8 cellular contexts compared by ENCODE assay signal in the genomic region with DNA sequence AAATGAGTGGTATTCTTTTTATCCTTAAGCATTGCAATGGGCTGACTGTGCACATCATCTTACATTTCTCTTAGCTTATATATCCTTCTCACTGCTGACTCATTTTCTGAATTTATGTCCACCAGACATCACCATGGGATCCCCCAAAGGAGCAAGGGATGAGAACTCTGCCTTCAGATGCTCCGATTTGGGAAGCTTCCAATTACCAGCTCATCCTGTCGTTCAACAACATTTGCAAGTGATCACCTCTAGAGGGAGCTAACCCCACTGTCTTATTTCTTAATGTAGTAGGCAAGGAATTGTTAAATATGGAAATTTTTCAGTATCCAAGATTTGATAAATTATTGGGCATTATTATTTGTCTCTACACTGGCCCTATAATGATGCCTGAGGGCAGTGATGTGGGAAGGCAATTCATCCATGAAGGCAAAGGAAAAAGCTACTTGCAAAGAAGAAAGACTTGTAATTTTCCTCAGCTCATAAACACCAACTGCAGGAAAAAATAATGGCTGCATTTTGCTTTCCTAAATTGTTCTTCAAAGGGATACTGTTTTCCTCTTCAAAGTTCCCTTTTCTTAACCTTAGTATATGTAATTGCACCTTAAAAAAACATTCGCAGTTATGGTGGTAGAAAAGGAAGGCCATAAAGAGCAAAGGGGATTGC.
DNase-seq lines count a peak whose midpoint lies in the region; ATAC-seq, FAIRE-seq and TF ChIP-seq lines count a peak whose summit lies in the region.

No MANE protein-coding gene starts in this region.

- H3K9me2 ChIP-seq in HCT116 (ENCODE audit: insufficient read depth), result no peaks in the 10 kb centered on the region
- no peaks in the 10 kb centered on the region for H3K9me2 ChIP-seq in SK-N-SH

- no peaks in the 10 kb centered on the region for H3K36me3 Mint-ChIP-seq in T-helper 2 cell treated with Interferon-gamma antibody and Interleukin-4, amounts not matched to agents 5 μg/mL and 100 μg/mL, for 36 hours (ENCODE audit: low read depth)
- no peaks in the 10 kb centered on the region for H3K36me3 Mint-ChIP-seq in CD4-positive, alpha-beta T cell (ENCODE audit: low read depth)

- no peak overlapping the region for H3K9ac ChIP-seq in DND-41 (ENCODE audit: low read depth, low read length)
- H3K9ac ChIP-seq in HCT116 (ENCODE audit: low read length), result no peak overlapping the region
- H3K9ac ChIP-seq in SK-N-SH, result no peak overlapping the region

- POLR2A ChIA-PET in HCT116 (lab: Charles Lee), result no interaction called here
- POLR2A ChIA-PET in SK-N-SH (lab: Yijun Ruan, JAX), result no interaction called here
- POLR2A ChIA-PET in CD4-positive, alpha-beta T cell (lab: Charles Lee), result no interaction called here

- H3K27ac ChIP-seq in DND-41 (ENCODE audit: low read length) (no peak overlapping the region), HCT116 (ENCODE audit: low read depth, low read length) (no peak overlapping the region), SK-N-SH (ENCODE audit: low read depth in 2 of 2, low read length in 1 of 2) (no peak overlapping the region)
- no peak overlapping the region for H3K27ac ChIP-seq in CD4-positive, alpha-beta T cell (ENCODE audit: low read depth, low read length)

- no peaks in the 10 kb centered on the region for H3K79me2 ChIP-seq in DND-41 (ENCODE audit: insufficient read depth, low read length)
- H3K79me2 ChIP-seq in HCT116 (ENCODE audit: insufficient read depth, low read length), result no peaks in the 10 kb centered on the region
- no peaks in the 10 kb centered on the region for H3K79me2 ChIP-seq in SK-N-SH (ENCODE audit: insufficient read depth)

- no peaks in the 10 kb centered on the region for H3K36me3 ChIP-seq in DND-41 (ENCODE audit: insufficient read depth, low read length)
- H3K36me3 ChIP-seq in HCT116 (ENCODE audit: control insufficient read depth in 1 of 2, insufficient read depth in 2 of 2, low read length in 2 of 2), result no peaks in the 10 kb centered on the region
- H3K36me3 ChIP-seq in SK-N-SH (replicated peaks in 1 of 2; ENCODE audit: control insufficient read depth in 1 of 2, insufficient read depth in 2 of 2, low read length in 1 of 2), result no peaks in the 10 kb centered on the region

- H3K27me3 Mint-ChIP-seq in T-helper 2 cell treated with Interferon-gamma antibody and Interleukin-4, amounts not matched to agents 5 μg/mL and 100 μg/mL, for 36 hours (ENCODE audit: low read depth), result no peaks in the 10 kb centered on the region
- peaks cover 5% of the 10 kb centered on the region for H3K27me3 Mint-ChIP-seq in CD4-positive, alpha-beta T cell

- no peak for TF ChIP-seq EP300 in SK-N-SH (IDR thresholded peaks at IDR 0.05; ENCODE audit: borderline replicate concordance in 1 of 2, low read depth in 1 of 2, low read length in 1 of 2)

- no peak for TF ChIP-seq POLR2A in HCT116 (IDR thresholded peaks at IDR 0.05; ENCODE audit: borderline replicate concordance, extremely low read depth, insufficient read depth, insufficient read length)

- no peaks in the 10 kb centered on the region for H3K9me3 ChIP-seq in DND-41 (ENCODE audit: insufficient read depth, low read length, severe bottlenecking)
- H3K9me3 ChIP-seq in HCT116 (ENCODE audit: control insufficient read depth in 1 of 2, insufficient read depth in 1 of 2, low read depth in 1 of 2, low read length in 2 of 2), result no peaks in the 10 kb centered on the region
- H3K9me3 ChIP-seq in SK-N-SH, result no peaks in the 10 kb centered on the region
- H3K9me3 ChIP-seq in CD4-positive, alpha-beta T cell (ENCODE audit: control insufficient read depth, low read length), result no peaks in the 10 kb centered on the region

- TF ChIP-seq CTCF in DND-41 (IDR thresholded peaks at IDR 0.05; ENCODE audit: borderline replicate concordance, extremely low read depth, low read length, poor library complexity, severe bottlenecking) (peak; percentile 59), HCT116 (IDR thresholded peaks at IDR 0.05 in 2 of 3, conservative IDR thresholded peaks at IDR 0.05 in 1 of 3; ENCODE audit: borderline replicate concordance in 1 of 3, insufficient read depth in 1 of 3, low read depth in 2 of 3, low read length in 2 of 3) (peak; percentile 18 to 76 (median 61); a peak in 4 of 6 replicates), SK-N-SH (IDR thresholded peaks at IDR 0.05) (peak; percentile 85)
- no peak for TF ChIP-seq CTCF in CD4-positive, alpha-beta T cell (IDR thresholded peaks at IDR 0.05)

- RAD21 ChIA-PET in HCT116 (lab: Charles Lee; ENCODE audit: low non-redundant PET in 1 of 2, low total read pairs in 2 of 2, uncharacterized antibody in 2 of 2, unreplicated experiment in 2 of 2), result no interaction called here

- H3K4me1 Mint-ChIP-seq in T-helper 2 cell treated with Interferon-gamma antibody and Interleukin-4, amounts not matched to agents 5 μg/mL and 100 μg/mL, for 36 hours (ENCODE audit: low read depth), result no peaks in the 10 kb centered on the region
- H3K4me1 Mint-ChIP-seq in CD4-positive, alpha-beta T cell (ENCODE audit: low read depth), result no peaks in the 10 kb centered on the region

- WGBS in SK-N-SH (ENCODE audit: low lambda C conversion rate), result 10% methylated on average over 3 of the region's 3 CpGs

- FAIRE-seq in urothelium cell line (lab: Jason Lieb, UNC), result no peak

- H3F3A ChIP-seq in SK-N-SH (replicated peaks; ENCODE audit: insufficient read depth), result no peaks in the 10 kb centered on the region

- H3K27me3 ChIP-seq in DND-41 (ENCODE audit: insufficient read depth, low read length, poor library complexity) (no peaks in the 10 kb centered on the region), HCT116 (ENCODE audit: insufficient read depth, low read length) (no peaks in the 10 kb centered on the region), SK-N-SH (ENCODE audit: insufficient read depth) (no peaks in the 10 kb centered on the region)
- no peaks in the 10 kb centered on the region for H3K27me3 ChIP-seq in CD4-positive, alpha-beta T cell (ENCODE audit: control insufficient read depth, insufficient read depth, low read length)

- H3K4me1 ChIP-seq in DND-41 (ENCODE audit: insufficient read depth, low read length), result no peaks in the 10 kb centered on the region
- H3K4me1 ChIP-seq in HCT116 (ENCODE audit: control insufficient read depth in 1 of 2, insufficient read depth in 2 of 2, low read length in 2 of 2), result no peaks in the 10 kb centered on the region
- H3K4me1 ChIP-seq in SK-N-SH (ENCODE audit: control insufficient read depth in 1 of 2, insufficient read depth in 2 of 2, low read depth in 1 of 2, low read length in 1 of 2), result no peaks in the 10 kb centered on the region

- no peaks in the 10 kb centered on the region for H3K9me3 Mint-ChIP-seq in T-helper 2 cell treated with Interferon-gamma antibody and Interleukin-4, amounts not matched to agents 5 μg/mL and 100 μg/mL, for 36 hours
- no peaks in the 10 kb centered on the region for H3K9me3 Mint-ChIP-seq in CD4-positive, alpha-beta T cell

- intact Hi-C loops in HCT116 (cut with micrococcal nuclease), result loop anchor here (10.0 kb wide), 1 partner anchor 186 kb away; no protein-coding TSS in a partner anchor
- intact Hi-C loops in CD4-positive, alpha-beta T cell (cut with DNase I, micrococcal nuclease), result no loop called here
- intact Hi-C loops in posterior vena cava (cut with DNase I), result no loop called here

- H3K4me3 Mint-ChIP-seq in T-helper 2 cell treated with Interferon-gamma antibody and Interleukin-4, amounts not matched to agents 5 μg/mL and 100 μg/mL, for 36 hours, result no peak overlapping the region
- no peak overlapping the region for H3K4me3 Mint-ChIP-seq in CD4-positive, alpha-beta T cell

- no peak for ATAC-seq in DND-41 (ENCODE audit: insufficient read depth, low read depth)
- no peak for ATAC-seq in HCT116
- no peak for ATAC-seq in CD4-positive, alpha-beta T cell (ENCODE audit: poor library complexity)

- H3K4me3 ChIP-seq in DND-41 (ENCODE audit: low read depth in 1 of 2, low read length in 2 of 2) (no peak overlapping the region), HCT116 (replicated peaks in 1 of 2; ENCODE audit: low read depth in 1 of 2, low read length in 2 of 2) (no peak overlapping the region), SK-N-SH (ENCODE audit: low read depth in 2 of 2, low read length in 1 of 2) (no peak overlapping the region; a peak in 1 of 4 replicates)

- H3K27ac Mint-ChIP-seq in T-helper 2 cell treated with Interferon-gamma antibody and Interleukin-4, amounts not matched to agents 5 μg/mL and 100 μg/mL, for 36 hours, result no peak overlapping the region
- no peak overlapping the region for H3K27ac Mint-ChIP-seq in CD4-positive, alpha-beta T cell

- no TSS peak for BruUV-seq in HCT116 (replicated peaks; lab: Mats Ljungman, UMichigan)

- H2AFZ ChIP-seq in DND-41 (ENCODE audit: low read depth, low read length) (no peak overlapping the region), HCT116 (ENCODE audit: low read depth, low read length, poor library complexity, severe bottlenecking) (no peak overlapping the region), SK-N-SH (ENCODE audit: low read depth) (no peak overlapping the region)

- H3K4me2 ChIP-seq in DND-41 (ENCODE audit: insufficient read depth, low read length) (no peak overlapping the region), HCT116 (ENCODE audit: low read length) (no peak overlapping the region), SK-N-SH (no peak overlapping the region)

- H4K20me1 ChIP-seq in DND-41 (ENCODE audit: insufficient read depth, low read length) (no peaks in the 10 kb centered on the region), HCT116 (ENCODE audit: insufficient read depth) (no peaks in the 10 kb centered on the region), SK-N-SH (ENCODE audit: insufficient read depth) (no peaks in the 10 kb centered on the region)

- DNase-seq in DND-41, result no peak
- peak; percentile 12 for DNase-seq in HCT116 (ENCODE audit: low read depth, low spot score)
- peak; percentile 20 for DNase-seq in SK-N-SH
- peak; percentile 43 for DNase-seq in globus pallidus (ENCODE audit: low spot score)
- DNase-seq in urothelium cell line (ENCODE audit: low spot score), result peak; percentile 43
- DNase-seq in T-helper 2 cell treated with Interferon-gamma antibody and Interleukin-4, amounts not matched to agents 5 μg/mL and 100 μg/mL, for 36 hours (ENCODE audit: low spot score), result no peak
- DNase-seq in CD4-positive, alpha-beta T cell, result no peak
- DNase-seq in posterior vena cava (ENCODE audit: low spot score), result no peak

- TF ChIP-seq RAD21 in HCT116 (IDR thresholded peaks at IDR 0.05; ENCODE audit: low read depth) (peak; percentile 27; the same call in 1 of the 2 replicates), SK-N-SH (IDR thresholded peaks at IDR 0.05; ENCODE audit: low read length) (peak; percentile 58)

- CTCF ChIA-PET in HCT116 (lab: Charles Lee) (interaction anchor here (0.6 to 2.4 kb wide), 11 partner anchors 11 to 786 kb away, joined by 3 to 37 read pairs (median 4); no protein-coding TSS in a partner anchor), SK-N-SH (lab: Yijun Ruan, JAX) (interaction anchor here (0.7 to 9.3 kb wide), 34 partner anchors 9 to 833 kb away, joined by 3 to 128 read pairs (median 5); no protein-coding TSS in a partner anchor)
- CTCF ChIA-PET in CD4-positive, alpha-beta T cell (lab: Charles Lee), result no interaction called here

TF ChIP-seq in HCT116, 20 proteins besides CTCF, POLR2A, EP300 and RAD21:
- TF ChIP-seq TCF7L2 (IDR thresholded peaks at IDR 0.05; ENCODE audit: borderline replicate concordance, extremely low read depth, insufficient read depth, insufficient read length), result no peak

TF ChIP-seq in SK-N-SH, 30 proteins besides CTCF, POLR2A, EP300 and RAD21 (continues in another document):
- peak; percentile 23; the same call in 1 of the 2 replicates for TF ChIP-seq SMC3 (IDR thresholded peaks at IDR 0.05; ENCODE audit: low read depth, low read length)

Comparison
In these comparisons a context has a peak if more than half of its experiments do, and no peak if none do; other contexts are left out.
1. DNase-seq: peak in HCT116 (single experiment), SK-N-SH (single experiment), globus pallidus (single experiment) and urothelium cell line (single experiment); none in DND-41 (single experiment), T-helper 2 cell treated with Interferon-gamma antibody and Interleukin-4, amounts not matched to agents 5 μg/mL and 100 μg/mL, for 36 hours (single experiment), CD4-positive, alpha-beta T cell (0 of 10) and posterior vena cava (single experiment).